In the genomic region with DNA sequence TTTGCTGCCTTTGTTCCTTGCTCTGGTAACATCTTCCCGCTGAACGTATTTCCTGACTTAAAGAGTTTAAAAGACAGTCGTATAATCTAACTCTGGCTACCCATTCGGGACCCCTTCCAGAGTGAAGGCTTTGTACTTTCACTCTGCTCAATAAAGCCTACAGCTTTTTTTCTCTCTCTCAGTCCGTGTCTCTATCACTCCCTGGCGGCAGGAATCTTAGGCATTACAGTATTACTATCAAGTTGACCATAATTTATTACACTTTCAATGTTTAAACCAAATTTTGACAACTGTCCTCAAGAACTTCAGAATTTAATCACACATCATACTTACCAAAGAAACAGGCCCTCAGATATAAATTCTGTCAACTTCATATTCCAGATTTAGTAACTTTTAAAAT, we compare ENCODE assay signal across 9 cellular contexts.
DNase-seq lines count a peak whose midpoint lies in the region; ATAC-seq, FAIRE-seq and TF ChIP-seq lines count a peak whose summit lies in the region.
"Had no signal": no experiment of that assay in that cellular context is flagged by ENCODE, and none has a peak within 500 bp of the region (broad histone marks: within the 10 kb centered on the region; RNA-seq: fewer than 3 reads in every experiment).

No MANE protein-coding gene starts in this region.

- no peak overlapping the region for H3K27ac Mint-ChIP-seq in stimulated activated naive B cell treated with anti-CD40 and anti-IgM and Interleukin-4, amounts not matched to agents 10 μg/mL and 1 μg/mL and 100 μg/mL, for 72 hours

- no peak overlapping the region for H3K4me3 Mint-ChIP-seq in stimulated activated naive B cell treated with anti-CD40 and anti-IgM and Interleukin-4, amounts not matched to agents 10 μg/mL and 1 μg/mL and 100 μg/mL, for 72 hours

- no peak for TF ChIP-seq EP300 in Ishikawa (IDR thresholded peaks at IDR 0.05; ENCODE audit: borderline replicate concordance)

- intact Hi-C loops in kidney (cut with DNase I): no loop called here

- H3K36me3 Mint-ChIP-seq in stimulated activated naive B cell treated with anti-CD40 and anti-IgM and Interleukin-4, amounts not matched to agents 10 μg/mL and 1 μg/mL and 100 μg/mL, for 72 hours: no peaks in the 10 kb centered on the region

- H3K9ac ChIP-seq in kidney (ENCODE audit: low read length in 2 of 2): no peak overlapping the region

- H3K27ac ChIP-seq in kidney (ENCODE audit: low read depth in 2 of 2, low read length in 2 of 2) (no peak overlapping the region), thoracic aorta (no peak overlapping the region)
- H3K27ac ChIP-seq: SJSA1 had no signal

- H3K4me3 ChIP-seq in astrocyte of the cerebellum (ENCODE audit: low read depth, low read length): no peak overlapping the region
- H3K4me3 ChIP-seq in kidney (ENCODE audit: low read length in 2 of 2): peak overlapping the region; percentile 48 to 55
- no peak overlapping the region for H3K4me3 ChIP-seq in thoracic aorta
- H3K4me3 ChIP-seq: SJSA1 had no signal

- FAIRE-seq in kidney (lab: Jason Lieb, UNC): peak; percentile 62

- H3K9me3 ChIP-seq in kidney (ENCODE audit: control insufficient read depth in 1 of 2, low read length in 2 of 2) (no peaks in the 10 kb centered on the region), thoracic aorta (no peaks in the 10 kb centered on the region)
- H3K9me3 ChIP-seq: SJSA1 had no signal

- H3K27me3 Mint-ChIP-seq in stimulated activated naive B cell treated with anti-CD40 and anti-IgM and Interleukin-4, amounts not matched to agents 10 μg/mL and 1 μg/mL and 100 μg/mL, for 72 hours: no peaks in the 10 kb centered on the region

- H3K4me1 Mint-ChIP-seq in stimulated activated naive B cell treated with anti-CD40 and anti-IgM and Interleukin-4, amounts not matched to agents 10 μg/mL and 1 μg/mL and 100 μg/mL, for 72 hours: no peaks in the 10 kb centered on the region

- TF ChIP-seq CTCF in astrocyte of the cerebellum (IDR thresholded peaks at IDR 0.05; ENCODE audit: low read depth, low read length, missing control alignments) (peak; percentile 17), kidney (IDR thresholded peaks at IDR 0.05; ENCODE audit: borderline replicate concordance, extremely low read depth, insufficient read depth) (peak; percentile 37), thoracic aorta (IDR thresholded peaks at IDR 0.05) (peak; percentile 14)

- no peaks in the 10 kb centered on the region for H3K36me3 ChIP-seq in kidney (ENCODE audit: control insufficient read depth in 1 of 2, insufficient read depth in 2 of 2, low read length in 2 of 2)
- H3K36me3 ChIP-seq in thoracic aorta: no peaks in the 10 kb centered on the region
- H3K36me3 ChIP-seq: SJSA1 had no signal

- DNase-seq in astrocyte of the cerebellum (ENCODE audit: low read depth): no peak
- DNase-seq in kidney: no peak
- no peak for DNase-seq in thoracic aorta (ENCODE audit: low spot score)
- DNase-seq in stimulated activated naive B cell treated with anti-CD40 and anti-IgM and Interleukin-4, amounts not matched to agents 10 μg/mL and 1 μg/mL and 100 μg/mL, for 72 hours: no peak
- no peak for DNase-seq in NCI-H2227 treated with DMSO at 0.1 percent for 48 hours (lab: John Stamatoyannopoulos, UW)
- no peak for DNase-seq in hypothalamus (lab: John Stamatoyannopoulos, UW)
- DNase-seq: NCI-H1105 had no signal

- H3K4me1 ChIP-seq in kidney (ENCODE audit: control insufficient read depth in 1 of 2, insufficient read depth in 1 of 2, low read depth in 1 of 2, low read length in 2 of 2) (no peaks in the 10 kb centered on the region), thoracic aorta (ENCODE audit: control insufficient read depth in 1 of 2, low read depth in 2 of 2) (no peaks in the 10 kb centered on the region)
- H3K4me1 ChIP-seq: SJSA1 had no signal

- no peak for ATAC-seq in thoracic aorta (ENCODE audit: insufficient number of reproducible peaks, low FRiP score, low read depth)
- no peak for ATAC-seq in stimulated activated naive B cell treated with anti-CD40 and anti-IgM and Interleukin-4, amounts not matched to agents 10 μg/mL and 1 μg/mL and 100 μg/mL, for 72 hours (replicated peaks)

- in situ Hi-C loops in astrocyte of the cerebellum (cut with HindIII; ENCODE audit: low sequenced_read_pairs): no loop called here

- H3K9me3 Mint-ChIP-seq in stimulated activated naive B cell treated with anti-CD40 and anti-IgM and Interleukin-4, amounts not matched to agents 10 μg/mL and 1 μg/mL and 100 μg/mL, for 72 hours: peaks cover 6 to 8% of the 10 kb centered on the region in 2 donors

- TF ChIP-seq RAD21 in Ishikawa (IDR thresholded peaks at IDR 0.05; ENCODE audit: low read depth): no peak

- H3K27me3 ChIP-seq in thoracic aorta (replicated peaks; ENCODE audit: insufficient read depth): no peaks in the 10 kb centered on the region
- H3K27me3 ChIP-seq: SJSA1 had no signal

TF ChIP-seq in Ishikawa, 13 proteins besides CTCF, POLR2A, EP300 and RAD21:
- 0 out of 2 replicates have a peak, but pooled peaks have one; percentile 11 for TF ChIP-seq TEAD4 (IDR thresholded peaks at IDR 0.05)
- TF ChIP-seq, protein P1, sequence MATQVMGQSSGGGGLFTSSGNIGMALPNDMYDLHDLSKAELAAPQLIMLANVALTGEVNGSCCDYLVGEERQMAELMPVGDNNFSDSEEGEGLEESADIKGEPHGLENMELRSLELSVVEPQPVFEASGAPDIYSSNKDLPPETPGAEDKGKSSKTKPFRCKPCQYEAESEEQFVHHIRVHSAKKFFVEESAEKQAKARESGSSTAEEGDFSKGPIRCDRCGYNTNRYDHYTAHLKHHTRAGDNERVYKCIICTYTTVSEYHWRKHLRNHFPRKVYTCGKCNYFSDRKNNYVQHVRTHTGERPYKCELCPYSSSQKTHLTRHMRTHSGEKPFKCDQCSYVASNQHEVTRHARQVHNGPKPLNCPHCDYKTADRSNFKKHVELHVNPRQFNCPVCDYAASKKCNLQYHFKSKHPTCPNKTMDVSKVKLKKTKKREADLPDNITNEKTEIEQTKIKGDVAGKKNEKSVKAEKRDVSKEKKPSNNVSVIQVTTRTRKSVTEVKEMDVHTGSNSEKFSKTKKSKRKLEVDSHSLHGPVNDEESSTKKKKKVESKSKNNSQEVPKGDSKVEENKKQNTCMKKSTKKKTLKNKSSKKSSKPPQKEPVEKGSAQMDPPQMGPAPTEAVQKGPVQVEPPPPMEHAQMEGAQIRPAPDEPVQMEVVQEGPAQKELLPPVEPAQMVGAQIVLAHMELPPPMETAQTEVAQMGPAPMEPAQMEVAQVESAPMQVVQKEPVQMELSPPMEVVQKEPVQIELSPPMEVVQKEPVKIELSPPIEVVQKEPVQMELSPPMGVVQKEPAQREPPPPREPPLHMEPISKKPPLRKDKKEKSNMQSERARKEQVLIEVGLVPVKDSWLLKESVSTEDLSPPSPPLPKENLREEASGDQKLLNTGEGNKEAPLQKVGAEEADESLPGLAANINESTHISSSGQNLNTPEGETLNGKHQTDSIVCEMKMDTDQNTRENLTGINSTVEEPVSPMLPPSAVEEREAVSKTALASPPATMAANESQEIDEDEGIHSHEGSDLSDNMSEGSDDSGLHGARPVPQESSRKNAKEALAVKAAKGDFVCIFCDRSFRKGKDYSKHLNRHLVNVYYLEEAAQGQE (IDR thresholded peaks at IDR 0.05; ENCODE audit: low read depth): no peak
- TF ChIP-seq NFIC (IDR thresholded peaks at IDR 0.05): no peak
TF ChIP-seq in Ishikawa: peak in this region for 1.

Comparison
In these comparisons a context has a peak if more than half of its experiments do, and no peak if none do; other contexts are left out.
1. H3K4me3 ChIP-seq: peak in kidney (2 of 2); none in astrocyte of the cerebellum (single experiment) and thoracic aorta (single experiment).
2. Peak in every context shown above with its lines, with median percentiles within 50 percentile points of each other: CTCF ChIP-seq.